23 cellular contexts compared by ENCODE assay signal in the genomic region with DNA sequence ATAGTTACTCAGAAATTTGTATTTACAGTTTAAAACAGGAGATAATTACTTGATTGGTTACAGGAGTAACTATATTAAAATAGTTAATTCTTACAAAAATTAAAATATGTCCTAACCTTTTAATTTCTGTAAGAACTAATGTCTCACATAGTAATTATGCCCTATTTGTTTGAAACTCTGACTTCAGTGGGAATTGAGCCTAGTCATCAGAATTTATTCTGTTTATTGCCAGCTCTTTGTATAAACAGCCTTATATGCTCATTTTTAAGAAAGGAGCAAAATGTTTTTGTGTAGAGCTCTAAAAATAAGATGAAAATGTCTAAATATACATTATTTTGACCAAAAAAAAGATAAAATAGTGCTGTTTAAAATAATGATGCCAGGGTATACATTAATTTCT. TPM values are rescaled to one million over a fixed set of nuclear protein-coding genes. Genes with fewer than 3 reads are reported as not detected.
DNase-seq lines count a peak whose midpoint lies in the region; ATAC-seq, FAIRE-seq and TF ChIP-seq lines count a peak whose summit lies in the region.
"Had no signal": no experiment of that assay in that cellular context is flagged by ENCODE, and none has a peak within 500 bp of the region (broad histone marks: within the 10 kb centered on the region; RNA-seq: fewer than 3 reads in every experiment).

No MANE protein-coding gene starts in this region.

- TF ChIP-seq POLR2A in HepG2 (IDR thresholded peaks at IDR 0.05; ENCODE audit: insufficient read depth in 1 of 2, low read depth in 2 of 2, low read length in 2 of 2) (no peak), right lobe of liver (IDR thresholded peaks at IDR 0.05) (no peak), K562 (conservative IDR thresholded peaks at IDR 0.05) (no peak)

- H3K79me2 ChIP-seq in HepG2 (ENCODE audit: insufficient read depth, low read length) = peaks cover 5% of the 10 kb centered on the region
- peaks cover 8% of the 10 kb centered on the region; the same call in 2 of the 3 replicates for H3K79me2 ChIP-seq in K562 (ENCODE audit: control insufficient read depth, insufficient read depth, low read length)

- TF ChIP-seq CTCF in HepG2 (CRISPR knock-in tag; IDR thresholded peaks at IDR 0.05) (no peak), right lobe of liver (IDR thresholded peaks at IDR 0.05) (no peak), K562 (IDR thresholded peaks at IDR 0.05 in 2 of 3, conservative IDR thresholded peaks at IDR 0.05 in 1 of 3; ENCODE audit: insufficient read depth in 2 of 3, low read depth in 1 of 3, low read length in 3 of 3) (no peak)

- H3K9me3 ChIP-seq in HepG2 (ENCODE audit: low read length) (no peaks in the 10 kb centered on the region), right lobe of liver (no peaks in the 10 kb centered on the region), K562 (replicated peaks; ENCODE audit: control insufficient read depth, insufficient read depth, low read depth, low read length) (no peaks in the 10 kb centered on the region)
- H3K9me3 ChIP-seq: BE2C, BLaER1 had no signal

- FAIRE-seq in HepG2 (lab: Jason Lieb, UNC) (no peak), K562 (lab: Jason Lieb, UNC) (no peak)
- FAIRE-seq: GM12878, GM19239 had no signal

- BruUV-seq in HepG2 (replicated peaks; lab: Mats Ljungman, UMichigan) (no TSS peak), K562 (replicated peaks; lab: Mats Ljungman, UMichigan) (no TSS peak)

- H3K9me1 ChIP-seq in K562 (ENCODE audit: control insufficient read depth, insufficient read depth, low read length) = no peaks in the 10 kb centered on the region

- H4K20me1 ChIP-seq in HepG2 (ENCODE audit: insufficient read depth, low read length) = no peaks in the 10 kb centered on the region
- H4K20me1 ChIP-seq in K562 (replicated peaks; ENCODE audit: control insufficient read depth, insufficient read depth, low read length) = no peaks in the 10 kb centered on the region
- H4K20me1 ChIP-seq: BLaER1 had no signal

- H2AFZ ChIP-seq in HepG2 (ENCODE audit: low read length) = no peak overlapping the region
- H2AFZ ChIP-seq in K562 (ENCODE audit: low read depth, low read length) = no peak overlapping the region

- H3K4me2 ChIP-seq in HepG2 (ENCODE audit: low read depth, low read length) (no peak overlapping the region), K562 (ENCODE audit: insufficient read depth, low read length) (no peak overlapping the region)
- H3K4me2 ChIP-seq: BLaER1 had no signal

- intact Hi-C loops in HepG2 (cut with micrococcal nuclease; ENCODE audit: unreplicated experiment) (no loop called here), right lobe of liver (cut with DNase I) (no loop called here), K562 (cut with micrococcal nuclease) (no loop called here)

- no peak overlapping the region for H3K4me3 ChIP-seq in HepG2 (replicated peaks in 1 of 3; ENCODE audit: insufficient read depth in 1 of 3, low read depth in 2 of 3, low read length in 3 of 3)
- no peak overlapping the region for H3K4me3 ChIP-seq in right lobe of liver
- H3K4me3 ChIP-seq in K562 = no peak overlapping the region
- H3K4me3 ChIP-seq: BLaER1, GM12878 had no signal

- H3K27me3 ChIP-seq in HepG2 (ENCODE audit: control insufficient read depth in 1 of 2, insufficient read depth in 2 of 2, low read length in 2 of 2) = no peaks in the 10 kb centered on the region
- no peaks in the 10 kb centered on the region for H3K27me3 ChIP-seq in right lobe of liver
- H3K27me3 ChIP-seq in K562 (ENCODE audit: control insufficient read depth in 2 of 2, insufficient read depth in 2 of 2, low read length in 2 of 2) = no peaks in the 10 kb centered on the region
- H3K27me3 ChIP-seq: BE2C, BLaER1 had no signal

- no peaks in the 10 kb centered on the region for H3K4me1 ChIP-seq in HepG2 (ENCODE audit: insufficient read depth, low read length)
- no peaks in the 10 kb centered on the region for H3K4me1 ChIP-seq in right lobe of liver
- H3K4me1 ChIP-seq in K562 (replicated peaks in 1 of 2; ENCODE audit: control insufficient read depth in 2 of 2, insufficient read depth in 2 of 2, low read length in 2 of 2) = no peaks in the 10 kb centered on the region
- H3K4me1 ChIP-seq: BE2C, BLaER1 had no signal

- no peak for DNase-seq in HepG2 (ENCODE audit: low spot score)
- no peak for DNase-seq in right lobe of liver
- no peak for DNase-seq in K562 (ENCODE audit: extremely low read depth in 1 of 4, low spot score in 3 of 4)
- no peak for DNase-seq in NOMO-1 (lab: John Stamatoyannopoulos, UW; ENCODE audit: unreplicated experiment in 2 of 2)
- DNase-seq: ACHN; BE2C; C1 segment of cervical spinal cord; CD4-positive, alpha-beta memory T cell; CD4-positive, CD25-positive, alpha-beta regulatory T cell; CD8-positive, alpha-beta memory T cell; COR-L47; DMS 273 treated with DMSO at 0.1 percent for 48 hours; DMS153; DMS53; DMS79; DND-41; EL; GDM1 had no signal

- in situ Hi-C loops in HepG2 (cut with HindIII; ENCODE audit: extremely low pct_ligation_motif_present, low pct_unique_long_range_greater_than_20kb) (no loop called here), K562 (cut with MboI) (no loop called here)

- CTCF ChIA-PET in HepG2 (lab: Yijun Ruan, JAX; ENCODE audit: low intra/inter-chr PET ratio, low total read pairs) = no interaction called here
- CTCF ChIA-PET in K562 (lab: Yijun Ruan, JAX; ENCODE audit: low intra/inter-chr PET ratio) = no interaction called here

- TF ChIP-seq EP300 in HepG2 (IDR thresholded peaks at IDR 0.05; ENCODE audit: low read depth in 2 of 2, low read length in 2 of 2) (no peak), HepG2 (CRISPR knock-in tag; IDR thresholded peaks at IDR 0.05; ENCODE audit: borderline replicate concordance) (no peak), K562 (IDR thresholded peaks at IDR 0.05; ENCODE audit: low read length) (no peak)

- H3K9ac ChIP-seq in HepG2 (ENCODE audit: insufficient read depth, low read depth, low read length) (no peak overlapping the region), K562 (ENCODE audit: insufficient read depth in 1 of 2, low read depth in 2 of 2, low read length in 2 of 2) (no peak overlapping the region)
- H3K9ac ChIP-seq: BLaER1 had no signal

- POLR2A ChIA-PET in HepG2 (lab: Yijun Ruan, JAX) = interaction anchor here (2.1 kb wide), 1 partner anchor 21 kb away, joined by 6 read pairs; the partner anchor contains the start of gene TRMT11
- POLR2A ChIA-PET in K562 (lab: Yijun Ruan, JAX) = interaction anchor here (0.7 to 1.1 kb wide), 2 partner anchors 19 to 21 kb away, joined by 4 to 5 read pairs; partner anchors contain the start of gene TRMT11

- no peak overlapping the region for H3K27ac ChIP-seq in HepG2 (ENCODE audit: extremely low read length, insufficient read depth, low read length)
- H3K27ac ChIP-seq in right lobe of liver = no peak overlapping the region
- H3K27ac ChIP-seq in K562 (ENCODE audit: extremely low read depth, low read depth, low read length) = no peak overlapping the region
- H3K27ac ChIP-seq: 22Rv1, BLaER1 had no signal

- H3K36me3 ChIP-seq in HepG2 (replicated peaks in 1 of 2; ENCODE audit: control insufficient read depth in 1 of 2, insufficient read depth in 2 of 2, low read length in 2 of 2) = peaks cover 16 to 69% of the 10 kb centered on the region in 2 experiments
- peaks cover 0 to 38% (median 23%) of the 10 kb centered on the region in 4 donors for H3K36me3 ChIP-seq in right lobe of liver
- H3K36me3 ChIP-seq in K562 (ENCODE audit: control insufficient read depth, insufficient read depth, low read length) = peaks cover 88% of the 10 kb centered on the region

- TF ChIP-seq RAD21 in HepG2 (CRISPR knock-in tag; IDR thresholded peaks at IDR 0.05) = no peak
- TF ChIP-seq RAD21 in K562 (CRISPR knock-in tag; conservative IDR thresholded peaks at IDR 0.05 in 1 of 2, IDR thresholded peaks at IDR 0.05 in 1 of 2) = no peak

- no peak for ATAC-seq in HepG2
- no peak for ATAC-seq in right lobe of liver
- ATAC-seq in K562 = no peak
- ATAC-seq in GM18867 (IDR thresholded peaks at IDR 0.05; ENCODE audit: unreplicated experiment) = no peak
- ATAC-seq: GM12878 had no signal

RNA-seq across cellular contexts. Expression of gene TRMT11, which starts 21.5 kb away (rescaled TPM):
- total RNA-seq in HepG2 (2016; rRNA removed; fragmentation: Illumina TruSeq; extraction: Trizol) = 66.0 and 81.9 TPM in 2 replicates
- total RNA-seq in HepG2 (2016; cell fraction: cytosol; rRNA removed; fragmentation: Illumina TruSeq; extraction: Trizol; ENCODE audit: low read depth) = 21.2 and 26.8 TPM in 2 replicates
- 67.4 and 74.9 TPM in 2 replicates for total RNA-seq in HepG2 (2016; cell fraction: insoluble cytoplasmic fraction; rRNA removed; fragmentation: Illumina TruSeq; extraction: Trizol)
- total RNA-seq in HepG2 (2016; cell fraction: membrane; rRNA removed; fragmentation: Illumina TruSeq; extraction: Trizol) = 20.1 and 28.0 TPM in 2 replicates
- total RNA-seq in HepG2 (2016; cell fraction: nucleus; rRNA removed; fragmentation: Illumina TruSeq; extraction: Trizol) = 235 and 261 TPM in 2 replicates
- polyA plus RNA-seq in HepG2 (2011; rRNA removed) = 31.9 and 42.2 TPM in 2 replicates
- 13.5 and 18.7 TPM in 2 replicates for polyA plus RNA-seq in HepG2 (2011; cell fraction: cytosol; rRNA removed)
- polyA plus RNA-seq in HepG2 (2011; cell fraction: nucleus; rRNA removed) = 53.6 and 65.0 TPM in 2 replicates
- polyA plus RNA-seq in HepG2 (2012) = 22.7 and 30.6 TPM in 2 replicates
- polyA plus RNA-seq in HepG2 (2016; cell fraction: cytosol; fragmentation: Illumina TruSeq; extraction: Trizol; ENCODE audit: low read depth) = 3.1 and 3.6 TPM in 2 replicates
- polyA plus RNA-seq in HepG2 (2016; cell fraction: insoluble cytoplasmic fraction; fragmentation: Illumina TruSeq; extraction: Trizol; ENCODE audit: low read depth) = 45.8 and 49.9 TPM in 2 replicates
- polyA plus RNA-seq in HepG2 (2016; cell fraction: membrane; fragmentation: Illumina TruSeq; extraction: Trizol; ENCODE audit: low read depth) = 6.0 and 6.4 TPM in 2 replicates
- 68.3 and 74.4 TPM in 2 replicates for polyA plus RNA-seq in HepG2 (2016; cell fraction: nucleus; fragmentation: Illumina TruSeq; extraction: Trizol; ENCODE audit: insufficient read depth, low read depth)
- 15.0 and 25.2 TPM in 2 replicates for polyA minus RNA-seq in HepG2 (2011; rRNA and poly(A)+ RNA removed; ENCODE audit: low replicate concordance)
- 13.2 and 16.8 TPM in 2 replicates for polyA minus RNA-seq in HepG2 (2011; cell fraction: cytosol; rRNA and poly(A)+ RNA removed)
- polyA minus RNA-seq in HepG2 (2011; cell fraction: nucleus; rRNA and poly(A)+ RNA removed) = 381 and 440 TPM in 2 replicates
- 10 to 100 TPM; 12.6 to 36.0 (median 25.3) TPM for total RNA-seq in right lobe of liver
- 88.5 and 187 TPM in 2 replicates for total RNA-seq in K562 (2011; cell fraction: chromatin; rRNA removed; ENCODE audit: low replicate concordance)
- 41.2 and 47.4 TPM in 2 replicates for total RNA-seq in K562 (2011; cell fraction: nucleolus; rRNA removed)
- total RNA-seq in K562 (2011; cell fraction: nucleoplasm; rRNA removed) = 59.8 and 74.4 TPM in 2 replicates
- total RNA-seq in K562 (2014; rRNA removed) = 38.2 and 40.5 TPM in 2 replicates
- 60.8 and 68.2 TPM in 2 replicates for total RNA-seq in K562 (2014; rRNA removed; fragmentation: Illumina TruSeq; extraction: Trizol)
- total RNA-seq in K562 (2015; rRNA removed; fragmentation: Illumina TruSeq; extraction: Trizol) = 47.2 and 53.0 TPM in 2 replicates
- total RNA-seq in K562 (2021) = 38.8 and 41.3 TPM in 2 replicates
- polyA plus RNA-seq in K562 (2011; rRNA removed) = 68.1 and 88.0 TPM in 2 replicates
- 8.9 and 26.0 TPM in 2 replicates for polyA plus RNA-seq in K562 (2011; cell fraction: cytosol; rRNA removed)
- polyA plus RNA-seq in K562 (2011; cell fraction: nucleus; rRNA removed) = 136 and 190 TPM in 2 replicates
- 23.3 and 23.7 TPM in 2 replicates for polyA plus RNA-seq in K562 (2012)
- 34.8 and 46.8 TPM in 2 replicates for polyA plus RNA-seq in K562 (2014; fragmentation: Illumina TruSeq; extraction: Trizol)
- polyA plus RNA-seq in K562 (2014; fragmentation: Nextera tagmentation; extraction: Ambion mirVana) = 10 to 100 TPM; 72.4 to 76.3 TPM
- 59.6 and 59.8 TPM in 2 replicates for polyA plus RNA-seq in K562 (2014; rRNA removed)
- polyA minus RNA-seq in K562 (2011; rRNA and poly(A)+ RNA removed) = 99.9 and 108 TPM in 2 replicates
- polyA minus RNA-seq in K562 (2011; cell fraction: cytosol; rRNA and poly(A)+ RNA removed) = 23.4 and 24.7 TPM in 2 replicates
- polyA minus RNA-seq in K562 (2011; cell fraction: nucleus; rRNA and poly(A)+ RNA removed) = 117 and 147 TPM in 2 replicates

RNA-seq across cellular contexts. Expression of gene HINT3, which starts 51.2 kb away (rescaled TPM):
- 22.8 and 33.0 TPM in 2 replicates for total RNA-seq in HepG2 (2016; rRNA removed; fragmentation: Illumina TruSeq; extraction: Trizol)
- total RNA-seq in HepG2 (2016; cell fraction: cytosol; rRNA removed; fragmentation: Illumina TruSeq; extraction: Trizol; ENCODE audit: low read depth) = 4.3 and 5.0 TPM in 2 replicates
- 22.7 and 34.5 TPM in 2 replicates for total RNA-seq in HepG2 (2016; cell fraction: insoluble cytoplasmic fraction; rRNA removed; fragmentation: Illumina TruSeq; extraction: Trizol)
- total RNA-seq in HepG2 (2016; cell fraction: membrane; rRNA removed; fragmentation: Illumina TruSeq; extraction: Trizol) = 19.5 and 20.3 TPM in 2 replicates
- total RNA-seq in HepG2 (2016; cell fraction: nucleus; rRNA removed; fragmentation: Illumina TruSeq; extraction: Trizol) = 11.8 and 12.4 TPM in 2 replicates
- 2.8 and 3.1 TPM in 2 replicates for polyA plus RNA-seq in HepG2 (2011; rRNA removed)
- polyA plus RNA-seq in HepG2 (2011; cell fraction: cytosol; rRNA removed) = 2.5 TPM in 2 replicates
- polyA plus RNA-seq in HepG2 (2011; cell fraction: nucleus; rRNA removed) = 1.3 and 1.6 TPM in 2 replicates
- polyA plus RNA-seq in HepG2 (2012) = 15.9 and 22.1 TPM in 2 replicates
- polyA plus RNA-seq in HepG2 (2016; cell fraction: cytosol; fragmentation: Illumina TruSeq; extraction: Trizol; ENCODE audit: low read depth) = 4.2 and 5.7 TPM in 2 replicates
- 32.2 and 38.6 TPM in 2 replicates for polyA plus RNA-seq in HepG2 (2016; cell fraction: insoluble cytoplasmic fraction; fragmentation: Illumina TruSeq; extraction: Trizol; ENCODE audit: low read depth)
- polyA plus RNA-seq in HepG2 (2016; cell fraction: membrane; fragmentation: Illumina TruSeq; extraction: Trizol; ENCODE audit: low read depth) = 14.3 and 16.1 TPM in 2 replicates
- polyA plus RNA-seq in HepG2 (2016; cell fraction: nucleus; fragmentation: Illumina TruSeq; extraction: Trizol; ENCODE audit: insufficient read depth, low read depth) = 12.5 and 13.2 TPM in 2 replicates
- 1.3 and 3.6 TPM in 2 replicates for polyA minus RNA-seq in HepG2 (2011; rRNA and poly(A)+ RNA removed; ENCODE audit: low replicate concordance)
- polyA minus RNA-seq in HepG2 (2011; cell fraction: cytosol; rRNA and poly(A)+ RNA removed) = 9.3 and 9.5 TPM in 2 replicates
- polyA minus RNA-seq in HepG2 (2011; cell fraction: nucleus; rRNA and poly(A)+ RNA removed) = 4.5 and 5.8 TPM in 2 replicates
- total RNA-seq in right lobe of liver = 10 to 100 TPM in 5 of 6 experiments, 1 to 10 TPM in 1; 8.5 to 16.6 (median 14.3) TPM
- 1.1 and 2.9 TPM in 2 replicates for total RNA-seq in K562 (2011; cell fraction: chromatin; rRNA removed; ENCODE audit: low replicate concordance)
- total RNA-seq in K562 (2011; cell fraction: nucleolus; rRNA removed) = 1.2 and 1.3 TPM in 2 replicates
- total RNA-seq in K562 (2011; cell fraction: nucleoplasm; rRNA removed) = 2.2 and 4.0 TPM in 2 replicates
- 11.8 and 13.7 TPM in 2 replicates for total RNA-seq in K562 (2014; rRNA removed)
- total RNA-seq in K562 (2014; rRNA removed; fragmentation: Illumina TruSeq; extraction: Trizol) = 16.6 and 16.9 TPM in 2 replicates
- total RNA-seq in K562 (2015; rRNA removed; fragmentation: Illumina TruSeq; extraction: Trizol) = 14.6 and 16.2 TPM in 2 replicates
- 10.8 and 11.3 TPM in 2 replicates for total RNA-seq in K562 (2021)
- 4.7 and 5.1 TPM in 2 replicates for polyA plus RNA-seq in K562 (2011; rRNA removed)
- polyA plus RNA-seq in K562 (2011; cell fraction: cytosol; rRNA removed) = 2.4 and 2.8 TPM in 2 replicates
- 0.98 and 1.3 TPM in 2 replicates for polyA plus RNA-seq in K562 (2011; cell fraction: nucleus; rRNA removed)
- polyA plus RNA-seq in K562 (2012) = 15.3 and 21.7 TPM in 2 replicates
- 12.6 and 13.7 TPM in 2 replicates for polyA plus RNA-seq in K562 (2014; fragmentation: Illumina TruSeq; extraction: Trizol)
- 1 to 10 TPM; 1.4 to 1.9 TPM for polyA plus RNA-seq in K562 (2014; fragmentation: Nextera tagmentation; extraction: Ambion mirVana)
- 7.6 and 8.9 TPM in 2 replicates for polyA plus RNA-seq in K562 (2014; rRNA removed)
- 3.1 and 4.7 TPM in 2 replicates for polyA minus RNA-seq in K562 (2011; rRNA and poly(A)+ RNA removed)
- polyA minus RNA-seq in K562 (2011; cell fraction: cytosol; rRNA and poly(A)+ RNA removed) = 3.5 and 6.0 TPM in 2 replicates
- 1.3 and 2.2 TPM in 2 replicates for polyA minus RNA-seq in K562 (2011; cell fraction: nucleus; rRNA and poly(A)+ RNA removed)

Comparison
In these comparisons a context has a peak if more than half of its experiments do, and no peak if none do; other contexts are left out.
1. Of the 241 proteins assayed by ChIP-seq in both HepG2 and K562: peak only in HepG2: none; only in K562: none; in both: MAFF and MAFK; in neither: 239.